ENCODE assay signal across 2 cellular contexts in genomic region chr18:80033181-80034067, GRCh38.
TF ChIP-seq lines count a peak whose summit lies in the region.

No MANE protein-coding gene starts in this region.

TF ChIP-seq in IMR-90, 13 proteins besides CTCF, POLR2A, EP300 and RAD21:
- TF ChIP-seq MXI1 (IDR thresholded peaks at IDR 0.05; ENCODE audit: borderline replicate concordance, low read depth, low read length) (peak; percentile 82), SMC3 (IDR thresholded peaks at IDR 0.05; ENCODE audit: low read depth, low read length) (no peak), USF2 (IDR thresholded peaks at IDR 0.05; ENCODE audit: low read depth, low read length) (peak; percentile 20; the same call in 1 of the 2 replicates), CHD1 (IDR thresholded peaks at IDR 0.05; ENCODE audit: low read depth, low read length) (0 out of 2 replicates have a peak, but pooled peaks have one; percentile 80)

TF ChIP-seq in H1, 55 proteins besides CTCF, POLR2A, EP300 and RAD21:
- TF ChIP-seq MAX (IDR thresholded peaks at IDR 0.05) (peak; percentile 74), POLR2AphosphoS5 (IDR thresholded peaks at IDR 0.05; ENCODE audit: low read depth, low read length) (peak; percentile 60; the same call in 1 of the 2 replicates), CEBPB (IDR thresholded peaks at IDR 0.05; ENCODE audit: low read depth, low read length) (no peak), SUZ12 (IDR thresholded peaks at IDR 0.05; ENCODE audit: low read length) (no peak), HDAC2 (IDR thresholded peaks at IDR 0.05; ENCODE audit: borderline replicate concordance in 1 of 2, low read depth in 2 of 2, low read length in 2 of 2) (peak in 1 of 2 experiments; percentile 58; a peak in 1 of 4 replicates), SIN3A (conservative IDR thresholded peaks at IDR 0.05 in 1 of 2, IDR thresholded peaks at IDR 0.05 in 1 of 2; ENCODE audit: low read depth in 1 of 2, low read length in 2 of 2) (0 out of 4 replicates have a peak, but pooled peaks have one; percentile 42 to 67), PHF8 (conservative IDR thresholded peaks at IDR 0.05; ENCODE audit: low read depth, low read length) (peak; percentile 38; the same call in 1 of the 2 replicates), BCL11A (IDR thresholded peaks at IDR 0.05; ENCODE audit: low read depth in 2 of 2, low read length in 2 of 2) (no peak), ASH2L (IDR thresholded peaks at IDR 0.05; ENCODE audit: low read length) (peak; percentile 30), SP1 (IDR thresholded peaks at IDR 0.05; ENCODE audit: low read depth, low read length) (0 out of 2 replicates have a peak, but pooled peaks have one; percentile 26), TAF1 (IDR thresholded peaks at IDR 0.05; ENCODE audit: low read depth, low read length) (peak; percentile 64), CBX8 (IDR thresholded peaks at IDR 0.05; ENCODE audit: borderline replicate concordance, low read depth, low read length) (no peak), SRF (IDR thresholded peaks at IDR 0.05; ENCODE audit: low read depth, low read length) (no peak), KDM4A (IDR thresholded peaks at IDR 0.05; ENCODE audit: low read depth, low read length, severe bottlenecking) (peak; percentile 59), ATF3 (IDR thresholded peaks at IDR 0.05; ENCODE audit: insufficient read depth, low read depth, low read length) (no peak), GTF2F1 (IDR thresholded peaks at IDR 0.05; ENCODE audit: borderline replicate concordance, low read depth, low read length) (no peak), CREB1 (IDR thresholded peaks at IDR 0.05) (peak; percentile 84)
TF ChIP-seq in H1: peak in this region for 10.
